ENCODE assay signal across 1 cellular context in the genomic region with DNA sequence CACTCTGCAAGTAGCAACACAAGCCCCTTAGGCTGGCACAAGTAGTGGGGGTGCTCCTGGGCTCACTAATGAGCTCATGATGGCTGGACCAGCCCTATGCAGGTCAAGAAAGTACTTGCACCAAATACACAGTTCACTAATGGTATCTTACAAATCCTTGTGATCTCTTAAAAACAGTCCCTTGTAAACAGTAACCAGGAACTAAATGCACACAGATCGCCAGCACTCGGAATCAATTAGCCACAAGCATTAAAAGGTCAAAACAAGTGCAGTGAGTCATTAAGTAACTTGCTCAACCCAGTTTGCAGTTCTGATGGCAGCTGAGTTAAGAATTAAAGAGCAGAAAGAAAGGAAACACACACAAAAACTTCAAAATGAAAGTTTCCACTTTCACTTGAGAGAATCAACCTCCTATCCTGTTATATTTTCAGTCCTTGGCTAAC.
TF ChIP-seq lines count a peak whose summit lies in the region.

No MANE protein-coding gene starts in this region.

TF ChIP-seq in GM23338, 12 proteins besides CTCF, POLR2A, EP300 and RAD21 (continued from another document):
- TF ChIP-seq, protein P1, sequence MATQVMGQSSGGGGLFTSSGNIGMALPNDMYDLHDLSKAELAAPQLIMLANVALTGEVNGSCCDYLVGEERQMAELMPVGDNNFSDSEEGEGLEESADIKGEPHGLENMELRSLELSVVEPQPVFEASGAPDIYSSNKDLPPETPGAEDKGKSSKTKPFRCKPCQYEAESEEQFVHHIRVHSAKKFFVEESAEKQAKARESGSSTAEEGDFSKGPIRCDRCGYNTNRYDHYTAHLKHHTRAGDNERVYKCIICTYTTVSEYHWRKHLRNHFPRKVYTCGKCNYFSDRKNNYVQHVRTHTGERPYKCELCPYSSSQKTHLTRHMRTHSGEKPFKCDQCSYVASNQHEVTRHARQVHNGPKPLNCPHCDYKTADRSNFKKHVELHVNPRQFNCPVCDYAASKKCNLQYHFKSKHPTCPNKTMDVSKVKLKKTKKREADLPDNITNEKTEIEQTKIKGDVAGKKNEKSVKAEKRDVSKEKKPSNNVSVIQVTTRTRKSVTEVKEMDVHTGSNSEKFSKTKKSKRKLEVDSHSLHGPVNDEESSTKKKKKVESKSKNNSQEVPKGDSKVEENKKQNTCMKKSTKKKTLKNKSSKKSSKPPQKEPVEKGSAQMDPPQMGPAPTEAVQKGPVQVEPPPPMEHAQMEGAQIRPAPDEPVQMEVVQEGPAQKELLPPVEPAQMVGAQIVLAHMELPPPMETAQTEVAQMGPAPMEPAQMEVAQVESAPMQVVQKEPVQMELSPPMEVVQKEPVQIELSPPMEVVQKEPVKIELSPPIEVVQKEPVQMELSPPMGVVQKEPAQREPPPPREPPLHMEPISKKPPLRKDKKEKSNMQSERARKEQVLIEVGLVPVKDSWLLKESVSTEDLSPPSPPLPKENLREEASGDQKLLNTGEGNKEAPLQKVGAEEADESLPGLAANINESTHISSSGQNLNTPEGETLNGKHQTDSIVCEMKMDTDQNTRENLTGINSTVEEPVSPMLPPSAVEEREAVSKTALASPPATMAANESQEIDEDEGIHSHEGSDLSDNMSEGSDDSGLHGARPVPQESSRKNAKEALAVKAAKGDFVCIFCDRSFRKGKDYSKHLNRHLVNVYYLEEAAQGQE (IDR thresholded peaks at IDR 0.05; ENCODE audit: unreplicated experiment), result no peak
